21 cellular contexts compared by ENCODE assay signal in the genomic region with DNA sequence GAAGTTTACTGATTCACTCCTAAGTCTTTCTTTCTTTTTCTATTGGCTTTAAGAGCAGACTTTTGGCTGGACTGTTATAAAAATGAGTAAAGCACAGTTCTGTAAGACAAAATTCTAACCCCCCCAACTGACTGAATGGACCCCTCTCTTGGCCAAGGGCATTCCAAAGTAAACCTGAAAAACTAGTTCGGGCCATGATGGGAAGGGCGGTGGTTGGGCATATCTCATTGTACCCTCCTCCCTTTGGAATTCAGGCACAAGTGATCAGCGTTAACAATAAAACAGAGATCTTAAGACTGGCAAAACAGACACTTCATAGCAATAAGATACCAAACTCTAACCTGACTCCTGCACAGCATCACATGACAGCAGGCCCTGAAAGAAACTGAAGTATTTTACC. TPM values are rescaled to one million over a fixed set of nuclear protein-coding genes. Genes with fewer than 3 reads are reported as not detected.
DNase-seq lines count a peak whose midpoint lies in the region; FAIRE-seq and TF ChIP-seq lines count a peak whose summit lies in the region.
"Had no signal": no experiment of that assay in that cellular context is flagged by ENCODE, and none has a peak within 500 bp of the region (broad histone marks: within the 10 kb centered on the region; RNA-seq: fewer than 3 reads in every experiment).

No MANE protein-coding gene starts in this region.

- peaks cover 31% of the 10 kb centered on the region for H3K4me1 Mint-ChIP-seq in Caco-2 (ENCODE audit: low read depth, unreplicated experiment)

- H3K27me3 ChIP-seq in Caco-2 (replicated peaks; ENCODE audit: control insufficient read depth, insufficient read depth, low read length) (no peaks in the 10 kb centered on the region), HUES48 (ENCODE audit: control insufficient read depth, insufficient read depth, low read length) (no peaks in the 10 kb centered on the region), keratinocyte (ENCODE audit: control insufficient read depth, extremely low read depth, insufficient read depth, low read length) (no peaks in the 10 kb centered on the region)

- BruUV-seq in Caco-2 (replicated peaks; lab: Mats Ljungman, UMichigan) = no TSS peak

- H3K9ac ChIP-seq in HUES48 (ENCODE audit: low read depth, low read length) (no peak overlapping the region), keratinocyte (ENCODE audit: control insufficient read depth, extremely low read depth, insufficient read depth, low read length) (no peak overlapping the region)

- H3K4me3 ChIP-seq in Caco-2 (ENCODE audit: low read depth, low read length) = no peak overlapping the region
- H3K4me3 ChIP-seq in HUES48 (ENCODE audit: low read depth, low read length) = no peak overlapping the region
- no peak overlapping the region for H3K4me3 ChIP-seq in keratinocyte (ENCODE audit: control insufficient read depth in 2 of 3, extremely low read depth in 1 of 3, insufficient read depth in 2 of 3, low read depth in 1 of 3, low read length in 3 of 3)
- H3K4me3 ChIP-seq: GM12878, K562 had no signal

- CTCF ChIA-PET in Caco-2 (lab: Charles Lee) = no interaction called here

- in situ Hi-C loops in GM13977 (cut with MboI; ENCODE audit: low pct_unique_long_range_greater_than_20kb, low sequenced_read_pairs, unreplicated experiment) = no loop called here

- dilution Hi-C loops in keratinocyte (cut with MboI; ENCODE audit: extremely low pct_ligation_motif_present, low sequenced_read_pairs) = no loop called here

- H3K27ac ChIP-seq in HUES48 (ENCODE audit: low read depth, low read length) = peak overlapping the region; percentile 68
- peak overlapping the region; percentile 49 for H3K27ac ChIP-seq in epithelial cell of prostate
- H3K27ac ChIP-seq in keratinocyte (ENCODE audit: control insufficient read depth, insufficient read depth, low read length) = no peak overlapping the region

- peak overlapping the region; percentile 11 for H3K4me2 ChIP-seq in keratinocyte (ENCODE audit: control insufficient read depth, extremely low read depth, insufficient read depth, low read depth, low read length)

- no peaks in the 10 kb centered on the region for H3K9me3 Mint-ChIP-seq in Caco-2 (ENCODE audit: unreplicated experiment)
- H3K9me3 Mint-ChIP-seq: CD4-positive, CD25-positive, alpha-beta regulatory T cell had no signal

- no peak overlapping the region for H3K4me3 Mint-ChIP-seq in Caco-2 (ENCODE audit: unreplicated experiment)
- H3K4me3 Mint-ChIP-seq: CD4-positive, CD25-positive, alpha-beta regulatory T cell had no signal

- no peak for FAIRE-seq in keratinocyte (lab: Jason Lieb, UNC)
- FAIRE-seq in GM19239 (lab: Jason Lieb, UNC) = no peak
- FAIRE-seq: GM12878, K562 had no signal

- H3K27me3 Mint-ChIP-seq in Caco-2 (ENCODE audit: insufficient read depth, unreplicated experiment) = no peaks in the 10 kb centered on the region
- H3K27me3 Mint-ChIP-seq: CD4-positive, CD25-positive, alpha-beta regulatory T cell had no signal

- DNase-seq in Caco-2 = peak; percentile 34 to 46
- no peak for DNase-seq in epithelial cell of prostate (ENCODE audit: low read depth, low spot score)
- no peak for DNase-seq in keratinocyte (ENCODE audit: low read depth, low spot score)
- DNase-seq in GM13977 (ENCODE audit: low spot score) = no peak
- DNase-seq in DMS153 treated with DMSO at 0.1 percent for 48 hours (lab: John Stamatoyannopoulos, UW; ENCODE audit: unreplicated experiment) = no peak
- DNase-seq in ureter (ENCODE audit: low spot score) = no peak
- no peak for DNase-seq in GM19239 (ENCODE audit: insufficient read length, low spot score)
- DNase-seq: 8988T; CD4-positive, CD25-positive, alpha-beta regulatory T cell; DMS153; NCI-H1105; NCI-H1694 treated with DMSO at 0.1 percent for 48 hours; NCI-H2227 treated with DMSO at 0.1 percent for 48 hours; NCI-H510A treated with DMSO at 0.1 percent for 48 hours; NCI-H82; OCI-M1; RPMI8226; SIG-M5 had no signal

- H3K9me3 ChIP-seq in Caco-2 (no peaks in the 10 kb centered on the region), HUES48 (ENCODE audit: control insufficient read depth, insufficient read depth, low read length) (no peaks in the 10 kb centered on the region), keratinocyte (ENCODE audit: control insufficient read depth, low read depth, low read length) (no peaks in the 10 kb centered on the region)

- TF ChIP-seq CTCF in Caco-2 (IDR thresholded peaks at IDR 0.05; ENCODE audit: insufficient read depth in 1 of 2, low read depth in 1 of 2, low read length in 1 of 2, severe bottlenecking in 1 of 2, unreplicated experiment in 1 of 2) = no peak
- TF ChIP-seq CTCF in keratinocyte (optimal IDR thresholded peaks at IDR 0.05 in 1 of 3, IDR thresholded peaks at IDR 0.05 in 1 of 3, conservative IDR thresholded peaks at IDR 0.05 in 1 of 3; ENCODE audit: extremely low read depth in 1 of 3, insufficient read depth in 2 of 3, low read length in 3 of 3) = no peak
- TF ChIP-seq CTCF in GM13977 (IDR thresholded peaks at IDR 0.05; ENCODE audit: extremely low read depth, insufficient read depth, missing control alignments) = no peak

- peak overlapping the region; percentile 25 for H2AFZ ChIP-seq in keratinocyte (ENCODE audit: control insufficient read depth, low read length)

- H3K36me3 ChIP-seq in Caco-2 (ENCODE audit: control insufficient read depth, insufficient read depth, low read length) (no peaks in the 10 kb centered on the region), HUES48 (ENCODE audit: control insufficient read depth, insufficient read depth, low read length) (no peaks in the 10 kb centered on the region), keratinocyte (ENCODE audit: control insufficient read depth in 2 of 2, extremely low read depth in 1 of 2, insufficient read depth in 2 of 2, low read length in 2 of 2) (no peaks in the 10 kb centered on the region)

- intact Hi-C loops in Caco-2 (cut with micrococcal nuclease; ENCODE audit: unreplicated experiment) = no loop called here

- no peaks in the 10 kb centered on the region for H4K20me1 ChIP-seq in keratinocyte (ENCODE audit: control insufficient read depth, extremely low read depth, insufficient read depth, low read length)

- H3K79me2 ChIP-seq in keratinocyte (ENCODE audit: control insufficient read depth, insufficient read depth, low read length) = no peaks in the 10 kb centered on the region

- no peaks in the 10 kb centered on the region for H3K9me1 ChIP-seq in keratinocyte (ENCODE audit: control insufficient read depth, extremely low read depth, insufficient read depth, low read length)

- no peak overlapping the region for H3K27ac Mint-ChIP-seq in Caco-2 (ENCODE audit: unreplicated experiment)
- H3K27ac Mint-ChIP-seq: CD4-positive, CD25-positive, alpha-beta regulatory T cell had no signal

- peaks cover 6% of the 10 kb centered on the region for H3K36me3 Mint-ChIP-seq in Caco-2 (ENCODE audit: insufficient read depth, unreplicated experiment)

- POLR2A ChIA-PET in Caco-2 (lab: Charles Lee) = interaction anchor here (0.5 kb wide), 1 partner anchor 11 kb away, joined by 5 read pairs; no protein-coding TSS in a partner anchor

- peaks cover 19% of the 10 kb centered on the region for H3K4me1 ChIP-seq in Caco-2
- peaks cover 13% of the 10 kb centered on the region for H3K4me1 ChIP-seq in HUES48 (ENCODE audit: control insufficient read depth, insufficient read depth, low read length)
- H3K4me1 ChIP-seq in keratinocyte (ENCODE audit: control insufficient read depth, extremely low read depth, insufficient read depth, low read length) = peaks cover 10% of the 10 kb centered on the region

RNA-seq across cellular contexts. Expression of a gene that starts 6.1 kb away (rescaled TPM):
- total RNA-seq in Caco-2 (2022) = 43.2 and 43.9 TPM in 2 replicates
- polyA plus RNA-seq in keratinocyte = 2.5 to 9.2 TPM (median 5.8 TPM) in 3 replicates
- 8.2 TPM for polyA plus RNA-seq in keratinocyte (2011; ENCODE audit: low read depth)
- polyA plus RNA-seq in keratinocyte (2011; cell fraction: cytosol; rRNA removed) = 1.4 and 4.0 TPM in 2 replicates
- polyA plus RNA-seq in keratinocyte (2011; cell fraction: nucleus; rRNA removed) = 5.2 and 5.7 TPM in 2 replicates
- polyA plus RNA-seq in keratinocyte (2012; ENCODE audit: low replicate concordance) = 1.4 and 8.2 TPM in 2 replicates
- polyA minus RNA-seq in keratinocyte = 1.7 to 21.2 TPM (median 5.3 TPM) in 3 replicates
- 1.3 TPM for polyA minus RNA-seq in keratinocyte (2011; cell fraction: cytosol; rRNA and poly(A)+ RNA removed)
- polyA minus RNA-seq in keratinocyte (2011; cell fraction: nucleus; rRNA and poly(A)+ RNA removed) = 3.6 and 7.3 TPM in 2 replicates
- 7.4 TPM for total RNA-seq in ureter

RNA-seq across cellular contexts. Expression of a gene that starts 50.3 kb away (rescaled TPM):
- total RNA-seq in Caco-2 (2022) = 22.7 and 24.0 TPM in 2 replicates
- polyA plus RNA-seq in keratinocyte = 6.0 to 9.5 TPM (median 6.8 TPM) in 3 replicates
- polyA plus RNA-seq in keratinocyte (2011; ENCODE audit: low read depth) = 8.6 TPM
- 4.2 and 6.4 TPM in 2 replicates for polyA plus RNA-seq in keratinocyte (2011; cell fraction: cytosol; rRNA removed)
- 9.1 and 9.3 TPM in 2 replicates for polyA plus RNA-seq in keratinocyte (2011; cell fraction: nucleus; rRNA removed)
- 4.0 and 6.2 TPM in 2 replicates for polyA plus RNA-seq in keratinocyte (2012; ENCODE audit: low replicate concordance)
- 2.7 to 10.6 TPM (median 10.0 TPM) in 3 replicates for polyA minus RNA-seq in keratinocyte
- polyA minus RNA-seq in keratinocyte (2011; cell fraction: cytosol; rRNA and poly(A)+ RNA removed) = 4.2 TPM
- polyA minus RNA-seq in keratinocyte (2011; cell fraction: nucleus; rRNA and poly(A)+ RNA removed) = 7.3 and 12.2 TPM in 2 replicates
- 4.8 TPM for total RNA-seq in ureter

Comparison
In these comparisons a context has a peak if more than half of its experiments do, and no peak if none do; other contexts are left out.
1. DNase-seq: peak in Caco-2 (2 of 2); none in epithelial cell of prostate (single experiment), keratinocyte (single experiment), GM13977 (single experiment), DMS153 treated with DMSO at 0.1 percent for 48 hours (single experiment), ureter (single experiment) and GM19239 (single experiment).